Comparison of ENCODE assay signal across 1 cellular context in the genomic region with DNA sequence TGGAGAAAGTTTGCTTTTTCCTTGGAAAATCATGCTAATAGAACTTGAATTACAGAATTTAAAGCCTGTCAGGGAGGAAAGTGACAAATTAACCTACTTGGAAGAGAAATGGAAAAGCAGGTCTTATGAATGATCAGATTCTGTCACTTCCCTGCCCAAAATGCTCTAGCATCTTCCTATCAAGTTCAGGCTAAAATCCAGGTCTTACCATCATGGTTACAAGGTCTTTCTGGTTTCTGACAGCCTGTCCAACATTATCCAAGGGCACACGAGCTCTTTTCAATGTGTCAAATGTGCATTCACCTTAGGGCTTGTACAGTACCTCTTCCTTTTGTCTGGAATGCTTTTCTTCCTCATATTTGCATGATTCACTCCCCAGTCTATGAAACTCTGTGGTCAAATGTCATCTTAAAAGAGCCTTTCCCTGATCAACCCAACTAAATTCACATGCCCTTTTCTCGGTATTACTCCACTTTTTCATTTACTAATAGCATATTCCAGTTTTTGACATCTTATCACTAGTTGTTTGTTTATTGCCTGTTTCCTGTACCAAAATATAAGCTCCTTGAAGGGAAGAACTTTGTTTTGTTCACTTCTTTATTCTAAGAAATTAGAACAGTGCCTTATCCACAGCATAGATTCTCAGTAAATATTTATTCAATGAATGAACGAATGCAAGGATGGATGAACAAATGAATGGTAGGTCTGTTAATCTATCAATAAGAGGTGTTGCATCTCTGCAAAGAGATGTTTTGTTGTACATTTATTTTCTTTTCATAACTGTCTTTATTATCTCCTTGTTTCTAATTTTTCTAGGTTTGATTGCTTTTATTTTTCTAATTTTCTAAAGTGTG.
TF ChIP-seq lines count a peak whose summit lies in the region.

No MANE protein-coding gene starts in this region.

TF ChIP-seq in HepG2, 621 proteins besides CTCF, POLR2A, EP300 and RAD21 (continued from another document):
- TF ChIP-seq, protein P1, sequence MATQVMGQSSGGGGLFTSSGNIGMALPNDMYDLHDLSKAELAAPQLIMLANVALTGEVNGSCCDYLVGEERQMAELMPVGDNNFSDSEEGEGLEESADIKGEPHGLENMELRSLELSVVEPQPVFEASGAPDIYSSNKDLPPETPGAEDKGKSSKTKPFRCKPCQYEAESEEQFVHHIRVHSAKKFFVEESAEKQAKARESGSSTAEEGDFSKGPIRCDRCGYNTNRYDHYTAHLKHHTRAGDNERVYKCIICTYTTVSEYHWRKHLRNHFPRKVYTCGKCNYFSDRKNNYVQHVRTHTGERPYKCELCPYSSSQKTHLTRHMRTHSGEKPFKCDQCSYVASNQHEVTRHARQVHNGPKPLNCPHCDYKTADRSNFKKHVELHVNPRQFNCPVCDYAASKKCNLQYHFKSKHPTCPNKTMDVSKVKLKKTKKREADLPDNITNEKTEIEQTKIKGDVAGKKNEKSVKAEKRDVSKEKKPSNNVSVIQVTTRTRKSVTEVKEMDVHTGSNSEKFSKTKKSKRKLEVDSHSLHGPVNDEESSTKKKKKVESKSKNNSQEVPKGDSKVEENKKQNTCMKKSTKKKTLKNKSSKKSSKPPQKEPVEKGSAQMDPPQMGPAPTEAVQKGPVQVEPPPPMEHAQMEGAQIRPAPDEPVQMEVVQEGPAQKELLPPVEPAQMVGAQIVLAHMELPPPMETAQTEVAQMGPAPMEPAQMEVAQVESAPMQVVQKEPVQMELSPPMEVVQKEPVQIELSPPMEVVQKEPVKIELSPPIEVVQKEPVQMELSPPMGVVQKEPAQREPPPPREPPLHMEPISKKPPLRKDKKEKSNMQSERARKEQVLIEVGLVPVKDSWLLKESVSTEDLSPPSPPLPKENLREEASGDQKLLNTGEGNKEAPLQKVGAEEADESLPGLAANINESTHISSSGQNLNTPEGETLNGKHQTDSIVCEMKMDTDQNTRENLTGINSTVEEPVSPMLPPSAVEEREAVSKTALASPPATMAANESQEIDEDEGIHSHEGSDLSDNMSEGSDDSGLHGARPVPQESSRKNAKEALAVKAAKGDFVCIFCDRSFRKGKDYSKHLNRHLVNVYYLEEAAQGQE (IDR thresholded peaks at IDR 0.05; ENCODE audit: borderline replicate concordance in 1 of 2, low read depth in 1 of 2, low read length in 2 of 2) = no peak
- no peak for TF ChIP-seq TGIF2 (CRISPR knock-in tag; IDR thresholded peaks at IDR 0.05)
